In genomic region chr11:32586576-32587190, GRCh38 we compare ENCODE assay signal across 9 cellular contexts. TPM values are rescaled to one million over a fixed set of nuclear protein-coding genes. Genes with fewer than 3 reads are reported as not detected.
A peak's percentile ranks its signal among the peaks of the same experiment; 100 is the strongest.
DNase-seq lines count a peak whose midpoint lies in the region; ATAC-seq, FAIRE-seq and TF ChIP-seq lines count a peak whose summit lies in the region.
"Had no signal": no experiment of that assay in that cellular context is flagged by ENCODE, and none has a peak within 500 bp of the region (broad histone marks: within the 10 kb centered on the region; RNA-seq: fewer than 3 reads in every experiment).

No MANE protein-coding gene starts in this region.

- BruUV-seq in GM12878 (replicated peaks; lab: Mats Ljungman, UMichigan), result no TSS peak

- peaks cover 46% of the 10 kb centered on the region for H3K36me3 Mint-ChIP-seq in activated CD4-positive, alpha-beta T cell treated with anti-CD3 and anti-CD28 coated beads, Interleukin-2, amount 10 ng/mL, durations not matched to agents 7 days and 5 days (ENCODE audit: low read depth)
- H3K36me3 Mint-ChIP-seq in osteocyte (ENCODE audit: unreplicated experiment), result peaks cover 18% of the 10 kb centered on the region

- H3K27me3 ChIP-seq in GM12878 (replicated peaks in 1 of 2; ENCODE audit: control insufficient read depth in 2 of 2, insufficient read depth in 2 of 2, low read length in 1 of 2), result no peaks in the 10 kb centered on the region

- RAD21 ChIA-PET in GM12878 (lab: Charles Lee; ENCODE audit: unreplicated experiment), result interaction anchor here (1.0 to 1.4 kb wide), 2 partner anchors 10 to 263 kb away, joined by 3 read pairs; no protein-coding TSS in a partner anchor

- no peak for FAIRE-seq in GM12878 (lab: Jason Lieb, UNC)

- H3K4me2 ChIP-seq in GM12878 (ENCODE audit: control insufficient read depth, insufficient read depth), result peak overlapping the region; percentile 40

- no peaks in the 10 kb centered on the region; the same call in 1 of the 3 replicates for H3K9me3 ChIP-seq in GM12878 (replicated peaks; ENCODE audit: control insufficient read depth, insufficient read depth, low read length)

- 0 out of 2 replicates have a peak, but pooled peaks have one; percentile 9 for TF ChIP-seq CTCF in LNCaP clone FGC (IDR thresholded peaks at IDR 0.05; ENCODE audit: control insufficient read depth, extremely low read depth, insufficient read depth)
- peak; percentile 39 to 43 (median 39); a peak in 4 of 6 replicates for TF ChIP-seq CTCF in GM12878 (IDR thresholded peaks at IDR 0.05 in 2 of 3, conservative IDR thresholded peaks at IDR 0.05 in 1 of 3; ENCODE audit: control insufficient read depth in 2 of 3, extremely low read depth in 1 of 3, insufficient read depth in 1 of 3, low read depth in 3 of 3, low read length in 3 of 3)
- TF ChIP-seq CTCF in osteocyte (IDR thresholded peaks at IDR 0.05), result peak; percentile 24

- H3K4me3 Mint-ChIP-seq in activated CD4-positive, alpha-beta T cell treated with anti-CD3 and anti-CD28 coated beads, Interleukin-2, amount 10 ng/mL, durations not matched to agents 7 days and 5 days, result peak overlapping the region; percentile 18
- no peak overlapping the region for H3K4me3 Mint-ChIP-seq in osteocyte (ENCODE audit: unreplicated experiment)

- DNase-seq in activated CD4-positive, alpha-beta T cell treated with anti-CD3 and anti-CD28 coated beads, Interleukin-2, amount 10 ng/mL, durations not matched to agents 7 days and 5 days, result no peak
- no peak for DNase-seq in activated CD4-positive, alpha-beta T cell treated with anti-CD3 and anti-CD28 coated beads, Interleukin-2, amount 50 U/mL, for 1 hour
- no peak for DNase-seq in LNCaP clone FGC (ENCODE audit: low read depth)
- DNase-seq in GM12878 (ENCODE audit: low read depth, low spot score), result no peak
- no peak for DNase-seq in osteocyte (ENCODE audit: extremely low spot score, unreplicated experiment)
- no peak for DNase-seq in foreskin melanocyte
- DNase-seq: NCI-H2171 had no signal

- no peaks in the 10 kb centered on the region for H3K9me3 Mint-ChIP-seq in activated CD4-positive, alpha-beta T cell treated with anti-CD3 and anti-CD28 coated beads, Interleukin-2, amount 10 ng/mL, durations not matched to agents 7 days and 5 days
- H3K9me3 Mint-ChIP-seq in osteocyte (ENCODE audit: unreplicated experiment), result no peaks in the 10 kb centered on the region

- WGBS in GM12878 (ENCODE audit: insufficient coverage, insufficient replicate concordance, low lambda C conversion rate, missing lambda C conversion rate), result 67% methylated on average over 4 of the region's 4 CpGs

- H3K27me3 Mint-ChIP-seq in activated CD4-positive, alpha-beta T cell treated with anti-CD3 and anti-CD28 coated beads, Interleukin-2, amount 10 ng/mL, durations not matched to agents 7 days and 5 days, result no peaks in the 10 kb centered on the region
- no peaks in the 10 kb centered on the region for H3K27me3 Mint-ChIP-seq in osteocyte (ENCODE audit: unreplicated experiment)

- TF ChIP-seq POLR2A in GM12878 (IDR thresholded peaks at IDR 0.05; ENCODE audit: low read depth, low read length), result 0 out of 2 replicates have a peak, but pooled peaks have one; percentile 20

- POLR2A ChIA-PET in activated CD4-positive, alpha-beta T cell treated with anti-CD3 and anti-CD28 coated beads, Interleukin-2, amount 10 ng/mL, durations not matched to agents 7 days and 5 days (lab: Charles Lee), result no interaction called here
- POLR2A ChIA-PET in GM12878 (lab: Charles Lee), result no interaction called here

- peaks cover 49% of the 10 kb centered on the region for H3K4me1 Mint-ChIP-seq in activated CD4-positive, alpha-beta T cell treated with anti-CD3 and anti-CD28 coated beads, Interleukin-2, amount 10 ng/mL, durations not matched to agents 7 days and 5 days
- H3K4me1 Mint-ChIP-seq in osteocyte (ENCODE audit: unreplicated experiment), result peaks cover 27% of the 10 kb centered on the region

- intact Hi-C loops in GM12878 (cut with micrococcal nuclease; ENCODE audit: unreplicated experiment), result no loop called here

- H2AFZ ChIP-seq in GM12878 (ENCODE audit: control insufficient read depth, low read depth, low read length), result no peak overlapping the region

- peaks cover 4% of the 10 kb centered on the region; the same call in 1 of the 2 replicates for H3K4me1 ChIP-seq in GM12878 (ENCODE audit: control insufficient read depth, insufficient read depth, low read length)

- peaks cover 1 to 34% of the 10 kb centered on the region in 2 experiments; a peak in 3 of 4 replicates for H3K36me3 ChIP-seq in GM12878 (ENCODE audit: control insufficient read depth in 2 of 2, insufficient read depth in 2 of 2, low read length in 1 of 2)

- 0 out of 2 replicates have a peak, but pooled peaks have one; percentile 24 for TF ChIP-seq RAD21 in GM12878 (IDR thresholded peaks at IDR 0.05; ENCODE audit: insufficient read depth, low read depth, low read length)

- TF ChIP-seq EP300 in GM12878 (IDR thresholded peaks at IDR 0.05; ENCODE audit: borderline replicate concordance in 1 of 2, control insufficient read depth in 1 of 2, low read depth in 2 of 2, low read length in 2 of 2), result no peak

- in situ Hi-C loops in GM12878 (cut with MboI), result no loop called here

- H3K79me2 ChIP-seq in GM12878 (ENCODE audit: control insufficient read depth, insufficient read depth, low read length), result peaks cover 57% of the 10 kb centered on the region

- no peak overlapping the region for H3K9ac ChIP-seq in GM12878 (ENCODE audit: control insufficient read depth, insufficient read depth, low read length)

- ATAC-seq in GM12878, result peak; percentile 25; the same call in 2 of the 3 replicates
- ATAC-seq in GM18873 (IDR thresholded peaks at IDR 0.05; ENCODE audit: low FRiP score, unreplicated experiment), result no peak
- ATAC-seq in HG02981 (IDR thresholded peaks at IDR 0.05; ENCODE audit: unreplicated experiment), result no peak

- no peak overlapping the region for H3K27ac Mint-ChIP-seq in activated CD4-positive, alpha-beta T cell treated with anti-CD3 and anti-CD28 coated beads, Interleukin-2, amount 10 ng/mL, durations not matched to agents 7 days and 5 days
- no peak overlapping the region for H3K27ac Mint-ChIP-seq in osteocyte (ENCODE audit: unreplicated experiment)

- no peaks in the 10 kb centered on the region for H4K20me1 ChIP-seq in GM12878 (ENCODE audit: control insufficient read depth, insufficient read depth)

- SMC1A ChIA-PET in GM12878 (lab: Charles Lee; ENCODE audit: uncharacterized antibody, unreplicated experiment), result interaction anchor here (0.7 to 2.1 kb wide), 7 partner anchors 8 to 70 kb away, joined by 3 to 8 read pairs (median 3); no protein-coding TSS in a partner anchor

- H3K27ac ChIP-seq in GM12878 (ENCODE audit: control insufficient read depth, insufficient read depth), result no peak overlapping the region

- no peak overlapping the region for H3K4me3 ChIP-seq in LNCaP clone FGC (ENCODE audit: low read depth, low read length)
- H3K4me3 ChIP-seq in GM12878, result peak overlapping the region; percentile 97; the same call in 1 of the 2 replicates

- CTCF ChIA-PET in activated CD4-positive, alpha-beta T cell treated with anti-CD3 and anti-CD28 coated beads, Interleukin-2, amount 10 ng/mL, durations not matched to agents 7 days and 5 days (lab: Charles Lee), result interaction anchor here (0.6 kb wide), 1 partner anchor 680 kb away, joined by 3 read pairs; no protein-coding TSS in a partner anchor
- CTCF ChIA-PET in GM12878 (lab: Yijun Ruan, JAX), result interaction anchor here (0.7 to 1.9 kb wide), 11 partner anchors 8 to 1437 kb away, joined by 3 to 5 read pairs (median 3); no protein-coding TSS in a partner anchor

TF ChIP-seq in GM12878, 131 proteins besides CTCF, POLR2A, EP300 and RAD21 (continues in another document):
- TF ChIP-seq, protein P1, sequence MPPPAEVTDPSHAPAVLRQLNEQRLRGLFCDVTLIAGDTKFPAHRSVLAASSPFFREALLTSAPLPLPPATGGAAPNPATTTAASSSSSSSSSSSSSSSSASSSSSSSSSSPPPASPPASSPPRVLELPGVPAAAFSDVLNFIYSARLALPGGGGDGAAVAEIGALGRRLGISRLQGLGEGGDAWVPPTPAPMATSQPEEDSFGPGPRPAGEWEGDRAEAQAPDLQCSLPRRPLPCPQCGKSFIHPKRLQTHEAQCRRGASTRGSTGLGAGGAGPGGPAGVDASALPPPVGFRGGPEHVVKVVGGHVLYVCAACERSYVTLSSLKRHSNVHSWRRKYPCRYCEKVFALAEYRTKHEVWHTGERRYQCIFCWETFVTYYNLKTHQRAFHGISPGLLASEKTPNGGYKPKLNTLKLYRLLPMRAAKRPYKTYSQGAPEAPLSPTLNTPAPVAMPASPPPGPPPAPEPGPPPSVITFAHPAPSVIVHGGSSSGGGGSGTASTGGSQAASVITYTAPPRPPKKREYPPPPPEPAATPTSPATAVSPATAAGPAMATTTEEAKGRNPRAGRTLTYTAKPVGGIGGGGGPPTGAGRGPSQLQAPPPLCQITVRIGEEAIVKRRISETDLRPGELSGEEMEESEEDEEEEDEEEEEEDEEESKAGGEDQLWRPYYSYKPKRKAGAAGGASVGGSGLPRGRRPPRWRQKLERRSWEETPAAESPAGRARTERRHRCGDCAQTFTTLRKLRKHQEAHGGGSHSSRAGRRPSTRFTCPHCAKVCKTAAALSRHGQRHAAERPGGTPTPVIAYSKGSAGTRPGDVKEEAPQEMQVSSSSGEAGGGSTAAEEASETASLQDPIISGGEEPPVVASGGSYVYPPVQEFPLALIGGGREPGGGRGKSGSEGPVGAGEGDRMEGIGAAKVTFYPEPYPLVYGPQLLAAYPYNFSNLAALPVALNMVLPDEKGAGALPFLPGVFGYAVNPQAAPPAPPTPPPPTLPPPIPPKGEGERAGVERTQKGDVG (CRISPR knock-in tag; IDR thresholded peaks at IDR 0.05), result no peak
- no peak for TF ChIP-seq MYB (IDR thresholded peaks at IDR 0.05; ENCODE audit: borderline replicate concordance, low read depth, low read length)

RNA-seq across cellular contexts. Expression of gene EIF3M, which starts 3.1 kb away (rescaled TPM):
- 100 to 1,000 TPM; 233 to 274 TPM for total RNA-seq in activated CD4-positive, alpha-beta T cell treated with anti-CD3 and anti-CD28 coated beads, Interleukin-2, amount 10 ng/mL, durations not matched to agents 7 days and 5 days
- 118 and 124 TPM in 2 replicates for total RNA-seq in GM12878 (2013; cell fraction: nucleolus; rRNA removed)
- total RNA-seq in GM12878 (2014; rRNA removed) (463 and 536 TPM in 2 replicates), GM12878 (2014; rRNA removed; fragmentation: Illumina TruSeq; extraction: Trizol) (562 and 568 TPM in 2 replicates), GM12878 (2021) (389 and 392 TPM in 2 replicates), osteocyte (227 and 229 TPM in 2 replicates)
- 282 TPM for polyA plus RNA-seq in GM12878 (2011; ENCODE audit: low read depth)
- polyA plus RNA-seq in GM12878 (2011; rRNA removed) (641 and 834 TPM in 2 replicates), GM12878 (2014; fragmentation: Illumina TruSeq; extraction: Trizol) (781 and 968 TPM in 2 replicates), GM12878 (2014; fragmentation: Nextera tagmentation; extraction: Ambion mirVana) (1,000 to 10,000 TPM; 1,121 to 1,205 TPM), GM12878 (2014; rRNA removed) (473 and 574 TPM in 2 replicates), GM12878 (2016; fragmentation: Nextera tagmentation; extraction: Ambion mirVana) (100 to 1,000 TPM; 539 to 612 TPM)
- polyA plus RNA-seq in GM12878 (2011; cell fraction: cytosol; rRNA removed), result 319 and 434 TPM in 2 replicates
- polyA plus RNA-seq in GM12878 (2011; cell fraction: nucleus; rRNA removed), result 305 and 399 TPM in 2 replicates
- polyA plus RNA-seq in GM12878 (2012), result 550 and 626 TPM in 2 replicates
- 225 and 304 TPM in 2 replicates for polyA minus RNA-seq in GM12878 (2011; rRNA and poly(A)+ RNA removed)
- polyA minus RNA-seq in GM12878 (2011; cell fraction: cytosol; rRNA and poly(A)+ RNA removed), result 116 and 146 TPM in 2 replicates
- 40.0 and 61.7 TPM in 2 replicates for polyA minus RNA-seq in GM12878 (2011; cell fraction: nucleus; rRNA and poly(A)+ RNA removed)
